Comparison of ENCODE assay signal across 15 cellular contexts in genomic region chr1:67897270-67897949, GRCh38.
DNase-seq lines count a peak whose midpoint lies in the region; TF ChIP-seq lines count a peak whose summit lies in the region.
"Had no signal": no experiment of that assay in that cellular context is flagged by ENCODE, and none has a peak within 500 bp of the region (broad histone marks: within the 10 kb centered on the region; RNA-seq: fewer than 3 reads in every experiment).

No MANE protein-coding gene starts in this region.

- peaks cover 58% of the 10 kb centered on the region for H3K4me1 Mint-ChIP-seq in HFFc6 (ENCODE audit: low read depth)
- no peaks in the 10 kb centered on the region for H3K4me1 Mint-ChIP-seq in activated CD4-positive, alpha-beta memory T cell treated with anti-CD3 and anti-CD28 coated beads for 36 hours (ENCODE audit: low read depth)
- H3K4me1 Mint-ChIP-seq: stimulated activated effector memory CD8-positive, alpha-beta T cell treated with anti-CD3 and anti-CD28 coated beads, Interleukin-12 subunit alpha, Interleukin-12 subunit beta, amount 100 ng/mL, for 72 hours had no signal

- no peaks in the 10 kb centered on the region; the same call in 1 of the 2 replicates for H3K27me3 Mint-ChIP-seq in HFFc6 (ENCODE audit: insufficient read depth)
- H3K27me3 Mint-ChIP-seq in activated CD4-positive, alpha-beta memory T cell treated with anti-CD3 and anti-CD28 coated beads for 36 hours: peaks cover 4% of the 10 kb centered on the region

- H3K36me3 Mint-ChIP-seq in HFFc6 (ENCODE audit: low read depth): peaks cover 4% of the 10 kb centered on the region; the same call in 1 of the 2 replicates
- H3K36me3 Mint-ChIP-seq in activated CD4-positive, alpha-beta memory T cell treated with anti-CD3 and anti-CD28 coated beads for 36 hours: no peaks in the 10 kb centered on the region
- H3K36me3 Mint-ChIP-seq: stimulated activated effector memory CD8-positive, alpha-beta T cell treated with anti-CD3 and anti-CD28 coated beads, Interleukin-12 subunit alpha, Interleukin-12 subunit beta, amount 100 ng/mL, for 72 hours had no signal

- no peaks in the 10 kb centered on the region; the same call in 1 of the 2 replicates for H3K9me3 Mint-ChIP-seq in HFFc6
- no peaks in the 10 kb centered on the region for H3K9me3 Mint-ChIP-seq in activated CD4-positive, alpha-beta memory T cell treated with anti-CD3 and anti-CD28 coated beads for 36 hours

- H3K9me3 ChIP-seq in adipocyte (ENCODE audit: control insufficient read depth, low read length): no peaks in the 10 kb centered on the region
- H3K9me3 ChIP-seq: ascending aorta had no signal

- H3K27me3 ChIP-seq in adipocyte (replicated peaks; ENCODE audit: control insufficient read depth, insufficient read depth, low read length): no peaks in the 10 kb centered on the region
- H3K27me3 ChIP-seq: ascending aorta had no signal

- no peak overlapping the region for H3K4me3 Mint-ChIP-seq in HFFc6
- no peak overlapping the region for H3K4me3 Mint-ChIP-seq in activated CD4-positive, alpha-beta memory T cell treated with anti-CD3 and anti-CD28 coated beads for 36 hours
- H3K4me3 Mint-ChIP-seq: activated T-cell treated with anti-CD3 and anti-CD28 coated beads, Interleukin-2, amount 50 U/mL, for 72 hours; stimulated activated effector memory CD8-positive, alpha-beta T cell treated with anti-CD3 and anti-CD28 coated beads, Interleukin-12 subunit alpha, Interleukin-12 subunit beta, amount 100 ng/mL, for 72 hours had no signal

- intact Hi-C loops in activated CD4-positive, alpha-beta memory T cell treated with anti-CD3 and anti-CD28 coated beads for 36 hours (cut with micrococcal nuclease): no loop called here

- H3K36me3 ChIP-seq in adipocyte (ENCODE audit: control insufficient read depth, insufficient read depth, low read length, severe bottlenecking): no peaks in the 10 kb centered on the region
- H3K36me3 ChIP-seq: ascending aorta had no signal

- peak overlapping the region; percentile 54 for H3K27ac Mint-ChIP-seq in HFFc6
- no peak overlapping the region for H3K27ac Mint-ChIP-seq in activated CD4-positive, alpha-beta memory T cell treated with anti-CD3 and anti-CD28 coated beads for 36 hours
- H3K27ac Mint-ChIP-seq: activated T-cell treated with anti-CD3 and anti-CD28 coated beads, Interleukin-2, amount 50 U/mL, for 72 hours; stimulated activated effector memory CD8-positive, alpha-beta T cell treated with anti-CD3 and anti-CD28 coated beads, Interleukin-12 subunit alpha, Interleukin-12 subunit beta, amount 100 ng/mL, for 72 hours had no signal

- H3K4me3 ChIP-seq in AG09309 (ENCODE audit: control insufficient read depth, low read depth, low read length) (no peak overlapping the region), adipocyte (ENCODE audit: low read length) (no peak overlapping the region)
- H3K4me3 ChIP-seq: ascending aorta had no signal

- CTCF ChIA-PET in activated CD4-positive, alpha-beta memory T cell treated with anti-CD3 and anti-CD28 coated beads for 36 hours (lab: Charles Lee): no interaction called here

- peak; percentile 40 for DNase-seq in AG09309 (ENCODE audit: low read depth)
- no peak for DNase-seq in HFFc6
- peak; percentile 44 for DNase-seq in adipocyte (ENCODE audit: low read depth)
- peak; percentile 53 for DNase-seq in left kidney (ENCODE audit: low read depth, low spot score)
- no peak for DNase-seq in stimulated activated naive CD4-positive, alpha-beta T cell treated with Interleukin-2 at 50 U/mL for 16 hours (lab: John Stamatoyannopoulos, UW)
- DNase-seq in cerebellar nuclear complex (lab: John Stamatoyannopoulos, UW): no peak
- DNase-seq in stimulated activated CD4-positive, alpha-beta T cell treated with anti-CD3 and anti-CD28 coated beads, Interleukin-1b, Interleukin-23, amount 100 ng/mL, for 48 hours: no peak
- DNase-seq in activated CD4-positive, alpha-beta memory T cell treated with anti-CD3 and anti-CD28 coated beads for 36 hours: no peak
- DNase-seq: activated CD4-positive, alpha-beta T cell treated with anti-CD3 and anti-CD28 coated beads for 48 hours; activated T-cell treated with anti-CD3 and anti-CD28 coated beads, Interleukin-2, amount 50 U/mL, for 72 hours; NCI-H2081 treated with DMSO at 0.1 percent for 48 hours; stimulated activated CD4-positive, alpha-beta T cell treated with anti-CD3 and anti-CD28 coated beads, Interleukin-2, amount 100 ng/mL, for 24 hours had no signal

- no peaks in the 10 kb centered on the region for H3K4me1 ChIP-seq in adipocyte (ENCODE audit: control insufficient read depth, insufficient read depth, low read length)
- H3K4me1 ChIP-seq: ascending aorta, parathyroid adenoma had no signal

- H3K9ac ChIP-seq in adipocyte (ENCODE audit: low read length): no peak overlapping the region
- H3K9ac ChIP-seq: parathyroid adenoma had no signal

- POLR2A ChIA-PET in activated CD4-positive, alpha-beta memory T cell treated with anti-CD3 and anti-CD28 coated beads for 36 hours (lab: Charles Lee): no interaction called here

- no peak for TF ChIP-seq CTCF in AG09309 (IDR thresholded peaks at IDR 0.05; ENCODE audit: control insufficient read depth, insufficient read depth, low read depth, low read length, missing control alignments)
- TF ChIP-seq CTCF in HFFc6 (IDR thresholded peaks at IDR 0.05): no peak

Comparison
In these comparisons a context has a peak if more than half of its experiments do, and no peak if none do; other contexts are left out.
1. DNase-seq: peak in AG09309 (single experiment), adipocyte (single experiment) and left kidney (single experiment); none in HFFc6 (single experiment), stimulated activated naive CD4-positive, alpha-beta T cell treated with Interleukin-2 at 50 U/mL for 16 hours (single experiment), cerebellar nuclear complex (0 of 2), stimulated activated CD4-positive, alpha-beta T cell treated with anti-CD3 and anti-CD28 coated beads, Interleukin-1b, Interleukin-23, amount 100 ng/mL, for 48 hours (single experiment) and activated CD4-positive, alpha-beta memory T cell treated with anti-CD3 and anti-CD28 coated beads for 36 hours (single experiment).